Comparison of ENCODE assay signal across 23 cellular contexts in genomic region chr6:121760640-121761213, GRCh38.
DNase-seq lines count a peak whose midpoint lies in the region; ATAC-seq and TF ChIP-seq lines count a peak whose summit lies in the region.
"Had no signal": no experiment of that assay in that cellular context is flagged by ENCODE, and none has a peak within 500 bp of the region (broad histone marks: within the 10 kb centered on the region; RNA-seq: fewer than 3 reads in every experiment).

No MANE protein-coding gene starts in this region.

- H3K27ac ChIP-seq in foreskin keratinocyte: no peak overlapping the region
- H3K27ac ChIP-seq in neural progenitor cell: no peak overlapping the region
- H3K27ac ChIP-seq: BLaER1 treated with 17β-estradiol and CSF1 and Interleukin-3, amounts not matched to agents 10 nM and 100 nM; HL-60; SK-N-MC had no signal

- no peak overlapping the region for H3K4me2 ChIP-seq in neural progenitor cell

- no peak for TF ChIP-seq CTCF in foreskin keratinocyte (conservative IDR thresholded peaks at IDR 0.05)
- no peak for TF ChIP-seq CTCF in neural progenitor cell (IDR thresholded peaks at IDR 0.05)

- H3K36me3 ChIP-seq in neural progenitor cell: no peaks in the 10 kb centered on the region
- no peaks in the 10 kb centered on the region for H3K36me3 ChIP-seq in H7 (replicated peaks; ENCODE audit: control insufficient read depth, insufficient read depth, low read length)
- H3K36me3 ChIP-seq: BLaER1 treated with 17β-estradiol and CSF1 and Interleukin-3, amounts not matched to agents 10 nM and 100 nM had no signal

- H3F3A ChIP-seq in neural progenitor cell (ENCODE audit: low read depth): no peaks in the 10 kb centered on the region

- DNase-seq in ELF-1 (ENCODE audit: low read depth, low spot score): peak; percentile 58
- DNase-seq in RPMI7951 (ENCODE audit: low read depth): peak; percentile 18
- no peak for DNase-seq in foreskin keratinocyte
- peak; percentile 48 for DNase-seq in neural progenitor cell (ENCODE audit: low spot score)
- no peak for DNase-seq in activated naive CD8-positive, alpha-beta T cell treated with anti-CD3 and anti-CD28 coated beads for 36 hours
- DNase-seq in H7: no peak
- no peak for DNase-seq in stimulated activated CD4-positive, alpha-beta T cell treated with anti-CD3 and anti-CD28 coated beads, Interleukin-4, amount 100 ng/mL, for 1 hour
- DNase-seq: Calu3; CD8-positive, alpha-beta T cell; DMS53; Karpas-422; NCI-H1092 treated with DMSO at 0.1 percent for 48 hours; NCI-H146; NCI-H2029 treated with DMSO at 0.1 percent for 48 hours; NCI-H2171; NCI-H446; NCI-H526 treated with DMSO at 0.1 percent for 48 hours; Right ventricle myocardium superior had no signal

- H3K27me3 Mint-ChIP-seq in neural progenitor cell (ENCODE audit: insufficient read depth, low read depth): peaks cover 3% of the 10 kb centered on the region
- no peaks in the 10 kb centered on the region for H3K27me3 Mint-ChIP-seq in activated naive CD8-positive, alpha-beta T cell treated with anti-CD3 and anti-CD28 coated beads for 36 hours
- H3K27me3 Mint-ChIP-seq: IgD-negative memory B cell had no signal

- H4K20me1 ChIP-seq in neural progenitor cell (ENCODE audit: low read depth): no peaks in the 10 kb centered on the region
- H4K20me1 ChIP-seq: BLaER1 treated with 17β-estradiol and CSF1 and Interleukin-3, amounts not matched to agents 10 nM and 100 nM had no signal

- no peaks in the 10 kb centered on the region for H3K36me3 Mint-ChIP-seq in neural progenitor cell
- H3K36me3 Mint-ChIP-seq in activated naive CD8-positive, alpha-beta T cell treated with anti-CD3 and anti-CD28 coated beads for 36 hours: peaks cover 3% of the 10 kb centered on the region
- H3K36me3 Mint-ChIP-seq: CD8-positive, alpha-beta T cell; IgD-negative memory B cell had no signal

- H3K27me3 ChIP-seq in foreskin keratinocyte (no peaks in the 10 kb centered on the region), neural progenitor cell (no peaks in the 10 kb centered on the region), H7 (ENCODE audit: control insufficient read depth, insufficient read depth, low read length) (no peaks in the 10 kb centered on the region)
- H3K27me3 ChIP-seq: BLaER1 treated with 17β-estradiol and CSF1 and Interleukin-3, amounts not matched to agents 10 nM and 100 nM had no signal

- peak; percentile 72 for ATAC-seq in foreskin keratinocyte
- ATAC-seq in HG02981 (IDR thresholded peaks at IDR 0.05; ENCODE audit: unreplicated experiment): no peak
- ATAC-seq: CD8-positive, alpha-beta T cell had no signal

- peaks cover 10% of the 10 kb centered on the region for H3K9me3 Mint-ChIP-seq in neural progenitor cell
- H3K9me3 Mint-ChIP-seq in activated naive CD8-positive, alpha-beta T cell treated with anti-CD3 and anti-CD28 coated beads for 36 hours: peaks cover 7% of the 10 kb centered on the region

- H3K4me3 Mint-ChIP-seq in neural progenitor cell: no peak overlapping the region
- H3K4me3 Mint-ChIP-seq in activated naive CD8-positive, alpha-beta T cell treated with anti-CD3 and anti-CD28 coated beads for 36 hours: no peak overlapping the region
- H3K4me3 Mint-ChIP-seq: CD8-positive, alpha-beta T cell; IgD-negative memory B cell had no signal

- H3K79me2 ChIP-seq in neural progenitor cell (ENCODE audit: low read depth): no peaks in the 10 kb centered on the region

- no peaks in the 10 kb centered on the region for H3K9me3 ChIP-seq in neural progenitor cell (ENCODE audit: low read depth)

- H3K9ac ChIP-seq in neural progenitor cell: no peak overlapping the region
- H3K9ac ChIP-seq: BLaER1 treated with 17β-estradiol and CSF1 and Interleukin-3, amounts not matched to agents 10 nM and 100 nM had no signal

- no peaks in the 10 kb centered on the region for H3K4me1 Mint-ChIP-seq in neural progenitor cell
- no peaks in the 10 kb centered on the region for H3K4me1 Mint-ChIP-seq in activated naive CD8-positive, alpha-beta T cell treated with anti-CD3 and anti-CD28 coated beads for 36 hours
- H3K4me1 Mint-ChIP-seq: IgD-negative memory B cell had no signal

- H3K4me1 ChIP-seq in foreskin keratinocyte (no peaks in the 10 kb centered on the region), neural progenitor cell (peaks cover 5% of the 10 kb centered on the region)

- no peak overlapping the region for H3K27ac Mint-ChIP-seq in neural progenitor cell
- H3K27ac Mint-ChIP-seq in activated naive CD8-positive, alpha-beta T cell treated with anti-CD3 and anti-CD28 coated beads for 36 hours: no peak overlapping the region
- H3K27ac Mint-ChIP-seq: CD8-positive, alpha-beta T cell; IgD-negative memory B cell had no signal

- H3K4me3 ChIP-seq in neural progenitor cell (no peak overlapping the region), H7 (ENCODE audit: insufficient read depth, low read depth, low read length) (no peak overlapping the region)
- H3K4me3 ChIP-seq: BLaER1 treated with 17β-estradiol and CSF1 and Interleukin-3, amounts not matched to agents 10 nM and 100 nM; SK-N-MC had no signal

- H2AFZ ChIP-seq in neural progenitor cell (replicated peaks): peak overlapping the region; percentile 76

Comparison
In these comparisons a context has a peak if more than half of its experiments do, and no peak if none do; other contexts are left out.
1. DNase-seq: peak in ELF-1 (single experiment), RPMI7951 (single experiment) and neural progenitor cell (single experiment); none in foreskin keratinocyte (0 of 2), activated naive CD8-positive, alpha-beta T cell treated with anti-CD3 and anti-CD28 coated beads for 36 hours (single experiment), H7 (single experiment) and stimulated activated CD4-positive, alpha-beta T cell treated with anti-CD3 and anti-CD28 coated beads, Interleukin-4, amount 100 ng/mL, for 1 hour (single experiment).